9 cellular contexts compared by ENCODE assay signal in genomic region chr9:79847074-79847473, GRCh38.
"Had no signal": no experiment of that assay in that cellular context is flagged by ENCODE, and none has a peak within 500 bp of the region (broad histone marks: within the 10 kb centered on the region; RNA-seq: fewer than 3 reads in every experiment).

No MANE protein-coding gene starts in this region.

- ATAC-seq: GM23338, HCT116 had no signal

- H3K4me3 Mint-ChIP-seq: GM23338, H9, HFFc6 had no signal

- H3K4me3 ChIP-seq: GM23248, GM23338, HAP-1 had no signal

- H3K27ac Mint-ChIP-seq: GM23338, H9, HFFc6 had no signal

- H3K4me1 ChIP-seq: HAP-1 had no signal

- DNase-seq: GM23248, GOT3, H7, H9, HCEC 1CT, HFFc6 had no signal

- H3K36me3 ChIP-seq: HAP-1 had no signal

- H3K9me3 ChIP-seq: HAP-1 had no signal

- H3K27ac ChIP-seq: GM23248 had no signal

- H3K9me3 Mint-ChIP-seq: GM23338 had no signal
